14 cellular contexts compared by ENCODE assay signal in the genomic region with DNA sequence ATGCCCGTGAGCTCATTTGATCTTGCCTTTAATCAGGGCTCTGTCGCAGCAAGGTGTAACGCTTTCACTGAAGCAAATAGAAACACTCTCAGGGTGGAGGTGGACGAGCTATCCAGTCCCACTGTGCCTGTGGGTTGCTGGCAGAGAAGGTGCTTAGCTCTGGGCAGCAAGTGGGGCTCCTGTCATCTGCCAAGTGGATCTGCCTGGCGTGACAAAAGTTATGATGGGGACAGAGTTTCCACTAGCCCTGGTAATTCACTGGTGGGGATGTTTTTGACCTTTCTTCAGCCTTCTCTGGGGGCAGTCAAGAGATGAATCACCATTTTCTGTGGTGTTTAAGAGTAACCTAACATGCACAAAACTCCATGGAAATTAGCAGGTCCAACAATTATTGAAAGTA.
DNase-seq lines count a peak whose midpoint lies in the region; ATAC-seq and TF ChIP-seq lines count a peak whose summit lies in the region.
"Had no signal": no experiment of that assay in that cellular context is flagged by ENCODE, and none has a peak within 500 bp of the region (broad histone marks: within the 10 kb centered on the region; RNA-seq: fewer than 3 reads in every experiment).

No MANE protein-coding gene starts in this region.

- no peaks in the 10 kb centered on the region for H3K9me2 ChIP-seq in MM.1S (replicated peaks; ENCODE audit: insufficient read depth, low read length)

- no peak overlapping the region for H2AFZ ChIP-seq in MM.1S (ENCODE audit: low read length)

- TF ChIP-seq CTCF in MM.1S (IDR thresholded peaks at IDR 0.05; ENCODE audit: low read length) (no peak), left ventricle myocardium inferior (IDR thresholded peaks at IDR 0.05; ENCODE audit: borderline replicate concordance) (no peak), suprapubic skin (IDR thresholded peaks at IDR 0.05) (no peak)

- peaks cover 21% of the 10 kb centered on the region for H3K4me1 ChIP-seq in MM.1S (ENCODE audit: low read length)
- H3K4me1 ChIP-seq in left ventricle myocardium inferior = peaks cover 93% of the 10 kb centered on the region
- peaks cover 21% of the 10 kb centered on the region for H3K4me1 ChIP-seq in suprapubic skin
- H3K4me1 ChIP-seq in mesendoderm (ENCODE audit: control insufficient read depth, low read depth, low read length) = no peaks in the 10 kb centered on the region
- H3K4me1 ChIP-seq: colonic mucosa had no signal

- no peak for TF ChIP-seq EP300 in suprapubic skin (IDR thresholded peaks at IDR 0.05)

- no peak for TF ChIP-seq POLR2A in suprapubic skin (IDR thresholded peaks at IDR 0.05)

- H3K36me3 ChIP-seq in MM.1S (replicated peaks; ENCODE audit: insufficient read depth, low read length) = no peaks in the 10 kb centered on the region
- peaks cover 30% of the 10 kb centered on the region for H3K36me3 ChIP-seq in left ventricle myocardium inferior
- peaks cover 4% of the 10 kb centered on the region for H3K36me3 ChIP-seq in suprapubic skin
- no peaks in the 10 kb centered on the region for H3K36me3 ChIP-seq in mesendoderm (ENCODE audit: control insufficient read depth, insufficient read depth, low read length)
- H3K36me3 ChIP-seq: colonic mucosa had no signal

- H2BK15ac ChIP-seq in mesendoderm (replicated peaks; ENCODE audit: low read depth) = no peak overlapping the region

- no peak overlapping the region for H4K5ac ChIP-seq in mesendoderm (ENCODE audit: low read length)

- 69% methylated on average over 5 of the region's 5 CpGs for WGBS in suprapubic skin
- no CpG with 5 or more reads among the region's 5 CpGs for WGBS in mesendoderm (ENCODE audit: extremely low coverage, insufficient coverage, low lambda C conversion rate)

- H4K20me1 ChIP-seq in MM.1S (ENCODE audit: insufficient read depth, low read length) = no peaks in the 10 kb centered on the region

- DNase-seq in MM.1S = peak; percentile 3
- DNase-seq in left ventricle myocardium inferior = no peak
- DNase-seq in suprapubic skin (ENCODE audit: low spot score in 2 of 2) = no peak
- DNase-seq in amniotic stem cell (lab: John Stamatoyannopoulos, UW) = no peak
- no peak for DNase-seq in COLO668 (lab: John Stamatoyannopoulos, UW; ENCODE audit: unreplicated experiment)
- DNase-seq in mesendoderm = no peak
- DNase-seq: activated naive CD8-positive, alpha-beta T cell treated with anti-CD3 and anti-CD28 coated beads, Interleukin-2, amount 10 ng/mL, durations not matched to agents 7 days and 5 days; colonic mucosa; erythroblast; NCI-H187; T-helper 1 cell had no signal

- H2BK5ac ChIP-seq in mesendoderm (ENCODE audit: low read length) = no peak overlapping the region

- H3K4me2 ChIP-seq in MM.1S (ENCODE audit: low read depth, low read length) (no peak overlapping the region), mesendoderm (ENCODE audit: low read length) (no peak overlapping the region)

- intact Hi-C loops in left ventricle myocardium inferior (cut with micrococcal nuclease) = no loop called here

- no peak overlapping the region for H4K8ac ChIP-seq in mesendoderm (ENCODE audit: low read depth, low read length)

- H3K4me3 ChIP-seq in MM.1S (ENCODE audit: low read length) (no peak overlapping the region), left ventricle myocardium inferior (no peak overlapping the region), suprapubic skin (no peak overlapping the region), mesendoderm (ENCODE audit: low read length) (no peak overlapping the region)
- H3K4me3 ChIP-seq: colonic mucosa had no signal

- H3K9me3 ChIP-seq in MM.1S (replicated peaks; ENCODE audit: insufficient read depth, low read length) (no peaks in the 10 kb centered on the region), left ventricle myocardium inferior (replicated peaks) (no peaks in the 10 kb centered on the region), suprapubic skin (no peaks in the 10 kb centered on the region)
- H3K9me3 ChIP-seq: colonic mucosa had no signal

- H3K27ac ChIP-seq in MM.1S (ENCODE audit: low read length) (no peak overlapping the region), left ventricle myocardium inferior (replicated peaks) (peak overlapping the region; percentile 89), suprapubic skin (peak overlapping the region; percentile 26), mesendoderm (ENCODE audit: low read depth, low read length) (no peak overlapping the region)
- H3K27ac ChIP-seq: C4-2B had no signal

- ATAC-seq in GM21825 (IDR thresholded peaks at IDR 0.05; ENCODE audit: unreplicated experiment) (peak; percentile 28), HG02642 (IDR thresholded peaks at IDR 0.05; ENCODE audit: poor library complexity, unreplicated experiment) (no peak)

- no peak overlapping the region for H2AK5ac ChIP-seq in mesendoderm (ENCODE audit: low read length)

- H3K18ac ChIP-seq in mesendoderm (ENCODE audit: low read length) = no peak overlapping the region

- no peak overlapping the region for H3K23ac ChIP-seq in mesendoderm (ENCODE audit: low read length)

- H3K79me1 ChIP-seq in mesendoderm (ENCODE audit: low read length) = no peaks in the 10 kb centered on the region

- H3K4ac ChIP-seq in mesendoderm (ENCODE audit: low read depth, low read length) = no peak overlapping the region

- no peak overlapping the region for H2BK120ac ChIP-seq in mesendoderm (ENCODE audit: low read depth, low read length)

- no peak overlapping the region for H3K56ac ChIP-seq in mesendoderm (ENCODE audit: low read length)

- H3F3A ChIP-seq in MM.1S (ENCODE audit: insufficient read depth, low read length) = peaks cover 6% of the 10 kb centered on the region; the same call in 1 of the 2 replicates

- H3K27me3 ChIP-seq in MM.1S (replicated peaks; ENCODE audit: insufficient read depth, low read length) = no peaks in the 10 kb centered on the region
- H3K27me3 ChIP-seq in left ventricle myocardium inferior (ENCODE audit: low read depth) = no peaks in the 10 kb centered on the region
- H3K27me3 ChIP-seq in suprapubic skin = no peaks in the 10 kb centered on the region
- no peaks in the 10 kb centered on the region for H3K27me3 ChIP-seq in mesendoderm (ENCODE audit: insufficient read depth, low read length, poor library complexity)
- H3K27me3 ChIP-seq: colonic mucosa had no signal

- H3K9ac ChIP-seq in MM.1S (ENCODE audit: low read length) (no peak overlapping the region), mesendoderm (ENCODE audit: low read length) (no peak overlapping the region)

- H3K79me2 ChIP-seq in MM.1S (ENCODE audit: low read length) (no peaks in the 10 kb centered on the region), mesendoderm (ENCODE audit: control insufficient read depth, insufficient read depth, low read length) (no peaks in the 10 kb centered on the region)

Comparison
In these comparisons a context has a peak if more than half of its experiments do, and no peak if none do; other contexts are left out.
1. H3K27ac ChIP-seq: peak in left ventricle myocardium inferior (single experiment) and suprapubic skin (single experiment); none in MM.1S (single experiment) and mesendoderm (single experiment).